In the genomic region with DNA sequence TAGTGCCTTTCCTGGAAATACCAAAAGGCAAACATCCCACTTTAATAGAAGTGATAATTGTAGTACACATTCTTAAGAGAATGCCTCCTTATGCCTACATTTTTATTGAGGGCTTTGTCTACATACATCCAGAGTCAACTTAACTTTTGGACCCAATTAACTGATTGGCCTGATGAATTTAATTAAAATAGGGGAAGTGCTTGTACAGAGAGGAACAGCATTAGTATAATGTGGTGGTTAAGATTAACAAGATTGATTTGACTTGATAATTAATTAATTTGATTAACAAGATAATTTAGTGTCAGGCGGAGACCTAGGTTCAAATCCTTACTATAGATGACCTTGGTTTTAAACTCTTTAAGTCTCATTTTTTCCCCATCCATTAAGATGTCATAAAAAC, we compare ENCODE assay signal across 32 cellular contexts.
"Had no signal": no experiment of that assay in that cellular context is flagged by ENCODE, and none has a peak within 500 bp of the region (broad histone marks: within the 10 kb centered on the region; RNA-seq: fewer than 3 reads in every experiment).

No MANE protein-coding gene starts in this region.

- H3K4me3 ChIP-seq: cardiac muscle cell, SJSA1 had no signal

- H3K9me3 ChIP-seq: SJSA1, SK-N-SH had no signal

- H3K27me3 ChIP-seq: cardiac muscle cell, SJSA1 had no signal

- H3K4me2 ChIP-seq: SK-N-SH had no signal

- DNase-seq: activated CD4-positive, alpha-beta T cell treated with anti-CD3 and anti-CD28 coated beads for 1 hour; activated CD4-positive, alpha-beta T cell treated with anti-CD3 and anti-CD28 coated beads for 48 hours; activated CD4-positive, alpha-beta T cell treated with anti-CD3 and anti-CD28 coated beads, Interleukin-2, amount 50 U/mL, for 4 hours; activated CD4-positive, CD25-positive, alpha-beta regulatory T cell; activated CD8-positive, alpha-beta T cell treated with anti-CD3 and anti-CD28 coated beads for 36 hours; activated effector memory CD4-positive, alpha-beta T cell treated with anti-CD3 and anti-CD28 coated beads, Interleukin-2, amount 50 U/mL, for 16 hours; activated naive CD4-positive, alpha-beta T cell; activated naive CD4-positive, alpha-beta T cell treated with anti-CD3 and anti-CD28 coated beads, Interleukin-2, amount 50 U/mL, for 16 hours; activated naive CD8-positive, alpha-beta T cell treated with anti-CD3 and anti-CD28 coated beads for 36 hours; activated T-cell treated with anti-CD3 and anti-CD28 coated beads, Interleukin-2, amount 50 U/mL, for 1 hour; activated T-cell treated with anti-CD3 and anti-CD28 coated beads, Interleukin-2, amount 50 U/mL, for 72 hours; amniotic stem cell; aorta; KG1; MM.1S; MV-4-11; NCI-H1092; NCI-H1436 treated with DMSO at 0.1 percent for 48 hours; NCI-H187; NCI-H2029 treated with DMSO at 0.1 percent for 48 hours; NCI-H2107; NCI-H2171; NCI-H510A; NCI-H526; NCI-H774; SHP77 treated with DMSO at 0.1 percent for 48 hours; SK-N-SH; WERI-Rb-1 had no signal

- H3K4me1 ChIP-seq: SJSA1 had no signal

- H3K9ac ChIP-seq: SK-N-SH had no signal

- H3K27ac ChIP-seq: cardiac muscle cell, SJSA1, WERI-Rb-1 had no signal

- H3K9me2 ChIP-seq: SK-N-SH had no signal

- ATAC-seq: activated CD8-positive, alpha-beta T cell treated with anti-CD3 and anti-CD28 coated beads for 36 hours; activated T-cell treated with anti-CD3 and anti-CD28 coated beads, Interleukin-2, amount 50 U/mL, for 72 hours; activated T-helper 17 cell treated with anti-CD3 and anti-CD28 coated beads, Interleukin-2, amount 50 U/mL, for 72 hours; Panc1 had no signal

- H3K36me3 ChIP-seq: cardiac muscle cell, SJSA1, WERI-Rb-1 had no signal
